ENCODE assay signal across 17 cellular contexts in genomic region chr9:86774101-86774500, GRCh38.
DNase-seq lines count a peak whose midpoint lies in the region; ATAC-seq, FAIRE-seq and TF ChIP-seq lines count a peak whose summit lies in the region.
"Had no signal": no experiment of that assay in that cellular context is flagged by ENCODE, and none has a peak within 500 bp of the region (broad histone marks: within the 10 kb centered on the region; RNA-seq: fewer than 3 reads in every experiment).

No MANE protein-coding gene starts in this region.

- H2AK5ac ChIP-seq in H1 (ENCODE audit: low read depth, low read length) = no peak overlapping the region

- H3K27me3 Mint-ChIP-seq in natural killer cell treated with Interleukin-12 subunit alpha and Interleukin-12 subunit beta and Interleukin-15 and Interleukin-18, amount 100 ng/mL, for 72 hours = peaks cover 10 to 14% of the 10 kb centered on the region in 2 donors

- H3K4me2 ChIP-seq in H1 (ENCODE audit: insufficient read depth in 1 of 2, low read depth in 2 of 2, low read length in 2 of 2) = no peak overlapping the region
- H3K4me2 ChIP-seq: A549, BLaER1 had no signal

- H2AFZ ChIP-seq in H1 (ENCODE audit: low read length) = peak overlapping the region; percentile 3; the same call in 1 of the 2 replicates

- H3K79me2 ChIP-seq in H1 (ENCODE audit: control insufficient read depth in 1 of 2, insufficient read depth in 2 of 2, low read length in 2 of 2) = no peaks in the 10 kb centered on the region

- H3K4me3 Mint-ChIP-seq in natural killer cell treated with Interleukin-12 subunit alpha and Interleukin-12 subunit beta and Interleukin-15 and Interleukin-18, amount 100 ng/mL, for 72 hours = no peak overlapping the region
- H3K4me3 Mint-ChIP-seq: CD8-positive, alpha-beta memory T cell; IgD-negative memory B cell had no signal

- no peaks in the 10 kb centered on the region for H4K20me1 ChIP-seq in H1 (replicated peaks in 1 of 2; ENCODE audit: control insufficient read depth in 1 of 2, insufficient read depth in 2 of 2, low read length in 2 of 2)
- H4K20me1 ChIP-seq: BLaER1 had no signal

- 56 to 62% methylated on average over 4 of the region's 4 CpGs for WGBS in heart right ventricle, 2 donors
- WGBS in H1 (ENCODE audit: extremely low coverage in 1 of 2, insufficient coverage in 1 of 2, insufficient read length in 1 of 2, insufficient replicate concordance in 2 of 2, low coverage in 1 of 2, low lambda C conversion rate in 2 of 2, missing lambda C conversion rate in 1 of 2), 2 experiments = 91% methylated on average over 4 of the region's 4 CpGs; no CpG with 5 or more reads in 1 of the 2 experiments
- 60 to 71% methylated on average over 4 of the region's 4 CpGs for WGBS in thyroid gland, 2 donors

- no peak overlapping the region for H3K23ac ChIP-seq in H1 (ENCODE audit: insufficient read length)

- CTCF ChIA-PET in H1 (lab: Charles Lee; ENCODE audit: partially characterized antibody) = interaction anchor here (1.4 kb wide), 1 partner anchor 9 kb away, joined by 3 read pairs; no protein-coding TSS in a partner anchor

- H3K36me3 Mint-ChIP-seq in natural killer cell treated with Interleukin-12 subunit alpha and Interleukin-12 subunit beta and Interleukin-15 and Interleukin-18, amount 100 ng/mL, for 72 hours = no peaks in the 10 kb centered on the region
- H3K36me3 Mint-ChIP-seq: CD8-positive, alpha-beta memory T cell; IgD-negative memory B cell had no signal

- H3K9ac ChIP-seq in H1 (replicated peaks in 1 of 4; ENCODE audit: extremely low read depth in 1 of 4, low read depth in 3 of 4, low read length in 3 of 4) = no peak overlapping the region
- H3K9ac ChIP-seq: BLaER1 had no signal

- no peaks in the 10 kb centered on the region for H3K9me3 ChIP-seq in heart right ventricle
- H3K9me3 ChIP-seq in H1 (ENCODE audit: insufficient read depth in 2 of 2, low read depth in 1 of 2, low read length in 1 of 2) = no peaks in the 10 kb centered on the region
- no peaks in the 10 kb centered on the region for H3K9me3 ChIP-seq in uterus
- no peaks in the 10 kb centered on the region for H3K9me3 ChIP-seq in thyroid gland
- H3K9me3 ChIP-seq: A549, BLaER1, Caco-2, HAP-1 had no signal

- no peak for TF ChIP-seq EP300 in H1 (IDR thresholded peaks at IDR 0.05; ENCODE audit: borderline replicate concordance in 1 of 2, low read depth in 2 of 2, low read length in 2 of 2)

- intact Hi-C loops in left ventricle myocardium superior (cut with micrococcal nuclease) = no loop called here
- intact Hi-C loops in heart right ventricle (cut with DNase I) = loop anchor here in 1 of 10 donors (10.0 kb wide), 1 partner anchor 1021 kb away; no protein-coding TSS in a partner anchor
- intact Hi-C loops in uterus (cut with DNase I; ENCODE audit: low total_unique reads) = no loop called here
- intact Hi-C loops in thyroid gland (cut with DNase I) = no loop called here

- H3K56ac ChIP-seq in H1 (replicated peaks; ENCODE audit: insufficient read length, low read depth, low read length) = no peak overlapping the region

- no peak overlapping the region for H2BK15ac ChIP-seq in H1 (ENCODE audit: low read length)

- no peak overlapping the region for H2BK5ac ChIP-seq in H1 (ENCODE audit: low read depth, low read length)

- peak overlapping the region in 1 of 10 donors; percentile 23 for H3K27ac ChIP-seq in heart right ventricle
- H3K27ac ChIP-seq in H1 (ENCODE audit: low read depth, low read length) = no peak overlapping the region
- peak overlapping the region; percentile 57 to 61 for H3K27ac ChIP-seq in uterus
- no peak overlapping the region for H3K27ac ChIP-seq in thyroid gland
- H3K27ac ChIP-seq: A549, BLaER1 had no signal

- H2BK12ac ChIP-seq in H1 (ENCODE audit: low read depth, low read length) = no peak overlapping the region

- DNase-seq in left ventricle myocardium superior (no peak), heart right ventricle (no peak), H1 (ENCODE audit: low read depth in 1 of 2, low spot score in 2 of 2) (no peak), fibroblast of villous mesenchyme (ENCODE audit: low read depth) (peak; percentile 22), uterus (no peak), EL (no peak), thyroid gland (no peak)
- DNase-seq in natural killer cell treated with Interleukin-12 subunit alpha and Interleukin-12 subunit beta and Interleukin-15 and Interleukin-18, amount 100 ng/mL, for 72 hours (ENCODE audit: low spot score) = no peak
- DNase-seq: AML-193; Caco-2; CD8-positive, alpha-beta memory T cell; DND-41; GOT3 had no signal

- no peak overlapping the region for H3K27ac Mint-ChIP-seq in natural killer cell treated with Interleukin-12 subunit alpha and Interleukin-12 subunit beta and Interleukin-15 and Interleukin-18, amount 100 ng/mL, for 72 hours
- H3K27ac Mint-ChIP-seq: CD8-positive, alpha-beta memory T cell; IgD-negative memory B cell had no signal

- H2BK120ac ChIP-seq in H1 (replicated peaks; ENCODE audit: low read depth, low read length) = no peak overlapping the region

- no peak overlapping the region for H4K5ac ChIP-seq in H1 (ENCODE audit: insufficient read length, low read depth, low read length)

- H3K23me2 ChIP-seq in H1 (ENCODE audit: low read depth, low read length) = no peaks in the 10 kb centered on the region

- TF ChIP-seq CTCF in heart right ventricle (IDR thresholded peaks at IDR 0.05) = no peak
- TF ChIP-seq CTCF in H1 (IDR thresholded peaks at IDR 0.05; ENCODE audit: control extremely low read depth in 1 of 3, insufficient read depth in 1 of 3, low read depth in 1 of 3, low read length in 3 of 3) = no peak
- no peak for TF ChIP-seq CTCF in fibroblast of villous mesenchyme (IDR thresholded peaks at IDR 0.05; ENCODE audit: insufficient read depth, low read depth, low read length)
- no peak for TF ChIP-seq CTCF in uterus (IDR thresholded peaks at IDR 0.05)
- TF ChIP-seq CTCF in thyroid gland (IDR thresholded peaks at IDR 0.05) = no peak

- FAIRE-seq in H1 (lab: Jason Lieb, UNC) = no peak
- FAIRE-seq: A549 had no signal

- no peak overlapping the region for H3K4ac ChIP-seq in H1 (replicated peaks; ENCODE audit: insufficient read length, low read depth, low read length)

- H4K91ac ChIP-seq in H1 (replicated peaks; ENCODE audit: insufficient read length, low read length) = no peak overlapping the region

- ATAC-seq in left ventricle myocardium superior = peak; percentile 21
- ATAC-seq in heart right ventricle = no peak
- ATAC-seq in natural killer cell treated with Interleukin-12 subunit alpha and Interleukin-12 subunit beta and Interleukin-15 and Interleukin-18, amount 100 ng/mL, for 72 hours = no peak
- ATAC-seq: A549 had no signal

- no peaks in the 10 kb centered on the region for H3K79me1 ChIP-seq in H1 (ENCODE audit: low read depth, low read length)

- H3K4me1 Mint-ChIP-seq in natural killer cell treated with Interleukin-12 subunit alpha and Interleukin-12 subunit beta and Interleukin-15 and Interleukin-18, amount 100 ng/mL, for 72 hours (ENCODE audit: low read depth in 2 of 2) = no peaks in the 10 kb centered on the region
- H3K4me1 Mint-ChIP-seq: CD8-positive, alpha-beta memory T cell; IgD-negative memory B cell had no signal

- POLR2A ChIA-PET in H1 (lab: Charles Lee; ENCODE audit: partially characterized antibody) = no interaction called here

- H3K18ac ChIP-seq in H1 (ENCODE audit: extremely low read depth, low read length) = no peak overlapping the region

- H3K4me3 ChIP-seq in heart right ventricle = no peak overlapping the region
- no peak overlapping the region for H3K4me3 ChIP-seq in H1 (ENCODE audit: extremely low read depth in 1 of 4, insufficient read depth in 2 of 4, low read depth in 3 of 4, low read length in 4 of 4)
- no peak overlapping the region for H3K4me3 ChIP-seq in fibroblast of villous mesenchyme (ENCODE audit: low read depth, low read length)
- H3K4me3 ChIP-seq in uterus = no peak overlapping the region
- no peak overlapping the region for H3K4me3 ChIP-seq in thyroid gland (replicated peaks in 1 of 3)
- H3K4me3 ChIP-seq: A549, BLaER1, HAP-1 had no signal

- TF ChIP-seq POLR2A in H1 (IDR thresholded peaks at IDR 0.05; ENCODE audit: control extremely low read depth in 1 of 2, low read depth in 2 of 2, low read length in 2 of 2) (no peak), uterus (IDR thresholded peaks at IDR 0.05) (no peak), thyroid gland (IDR thresholded peaks at IDR 0.05) (no peak)

- H3K14ac ChIP-seq in H1 (ENCODE audit: insufficient read length) = no peak overlapping the region

- no peak for TF ChIP-seq RAD21 in H1 (IDR thresholded peaks at IDR 0.05 in 1 of 2, conservative IDR thresholded peaks at IDR 0.05 in 1 of 2; ENCODE audit: low read depth in 2 of 2, low read length in 2 of 2)

- H3K36me3 ChIP-seq in heart right ventricle = no peaks in the 10 kb centered on the region
- no peaks in the 10 kb centered on the region for H3K36me3 ChIP-seq in H1 (ENCODE audit: control insufficient read depth in 2 of 4, insufficient read depth in 4 of 4, low read length in 3 of 4)
- no peaks in the 10 kb centered on the region for H3K36me3 ChIP-seq in uterus
- H3K36me3 ChIP-seq in thyroid gland = no peaks in the 10 kb centered on the region
- H3K36me3 ChIP-seq: BLaER1, HAP-1 had no signal

- H2BK20ac ChIP-seq in H1 (ENCODE audit: low read length) = no peak overlapping the region

- H3K27me3 ChIP-seq in heart right ventricle = peaks cover 0 to 6% (median 0%) of the 10 kb centered on the region in 7 donors
- H3K27me3 ChIP-seq in H1 (replicated peaks in 1 of 4; ENCODE audit: control insufficient read depth in 3 of 4, extremely low read depth in 1 of 4, insufficient read depth in 3 of 4, low read length in 3 of 4) = no peaks in the 10 kb centered on the region
- no peaks in the 10 kb centered on the region for H3K27me3 ChIP-seq in uterus
- no peaks in the 10 kb centered on the region for H3K27me3 ChIP-seq in thyroid gland
- H3K27me3 ChIP-seq: BLaER1 had no signal

- H3K4me1 ChIP-seq in heart right ventricle = no peaks in the 10 kb centered on the region
- no peaks in the 10 kb centered on the region for H3K4me1 ChIP-seq in H1 (replicated peaks in 1 of 4; ENCODE audit: control insufficient read depth in 3 of 4, insufficient read depth in 4 of 4, low read length in 3 of 4)
- peaks cover 0 to 7% of the 10 kb centered on the region in 2 donors for H3K4me1 ChIP-seq in uterus
- no peaks in the 10 kb centered on the region for H3K4me1 ChIP-seq in thyroid gland
- H3K4me1 ChIP-seq: A549, BLaER1, Caco-2, HAP-1 had no signal

- no peak overlapping the region for H4K8ac ChIP-seq in H1 (ENCODE audit: extremely low read depth, insufficient read depth, low read length)

- no peaks in the 10 kb centered on the region for H3K9me3 Mint-ChIP-seq in natural killer cell treated with Interleukin-12 subunit alpha and Interleukin-12 subunit beta and Interleukin-15 and Interleukin-18, amount 100 ng/mL, for 72 hours
- H3K9me3 Mint-ChIP-seq: CD8-positive, alpha-beta memory T cell had no signal

TF ChIP-seq in H1, 55 proteins besides CTCF, POLR2A, EP300 and RAD21 (continues in another document):
- TF ChIP-seq KDM5A (IDR thresholded peaks at IDR 0.05; ENCODE audit: low read length) (no peak), GTF2F1 (IDR thresholded peaks at IDR 0.05; ENCODE audit: borderline replicate concordance, low read depth, low read length) (no peak), NRF1 (IDR thresholded peaks at IDR 0.05; ENCODE audit: low read depth, low read length) (no peak), SUZ12 (IDR thresholded peaks at IDR 0.05; ENCODE audit: low read length) (no peak), RBBP5 (IDR thresholded peaks at IDR 0.05; ENCODE audit: borderline replicate concordance, low read depth, low read length) (no peak)

Comparison
In these comparisons a context has a peak if more than half of its experiments do, and no peak if none do; other contexts are left out.
1. H3K27ac ChIP-seq: peak in uterus (2 of 2); none in H1 (single experiment) and thyroid gland (0 of 3).